In genomic region chr7:102849538-102849937, GRCh38 we compare ENCODE assay signal across 15 cellular contexts.
DNase-seq lines count a peak whose midpoint lies in the region; ATAC-seq, FAIRE-seq and TF ChIP-seq lines count a peak whose summit lies in the region.
"Had no signal": no experiment of that assay in that cellular context is flagged by ENCODE, and none has a peak within 500 bp of the region (broad histone marks: within the 10 kb centered on the region; RNA-seq: fewer than 3 reads in every experiment).

No MANE protein-coding gene starts in this region.

- H3K4me2 ChIP-seq in GM23248 (ENCODE audit: unreplicated experiment), result peak overlapping the region; percentile 15

- peaks cover 12% of the 10 kb centered on the region for H3F3A ChIP-seq in GM23248 (ENCODE audit: insufficient read depth)

- H3K27me3 ChIP-seq in GM23248 (replicated peaks; ENCODE audit: insufficient read depth), result no peaks in the 10 kb centered on the region
- no peaks in the 10 kb centered on the region for H3K27me3 ChIP-seq in vagina

- no peak overlapping the region for H2AFZ ChIP-seq in GM23248

- H3K36me3 ChIP-seq in GM23248 (ENCODE audit: low read depth), result no peaks in the 10 kb centered on the region
- H3K36me3 ChIP-seq in vagina, result no peaks in the 10 kb centered on the region
- H3K36me3 ChIP-seq in kidney (ENCODE audit: control insufficient read depth in 1 of 2, insufficient read depth in 2 of 2, low read length in 2 of 2), result no peaks in the 10 kb centered on the region

- no peaks in the 10 kb centered on the region for H3K9me3 ChIP-seq in GM23248 (ENCODE audit: low read depth)
- no peaks in the 10 kb centered on the region for H3K9me3 ChIP-seq in vagina
- no peaks in the 10 kb centered on the region for H3K9me3 ChIP-seq in kidney (ENCODE audit: control insufficient read depth in 1 of 2, low read length in 2 of 2)

- H3K4me1 ChIP-seq in GM23248 (ENCODE audit: insufficient read depth) (peaks cover 13% of the 10 kb centered on the region), vagina (peaks cover 5% of the 10 kb centered on the region), kidney (ENCODE audit: control insufficient read depth in 1 of 2, insufficient read depth in 1 of 2, low read depth in 1 of 2, low read length in 2 of 2) (no peaks in the 10 kb centered on the region)

- 21 to 24% methylated on average over 3 of the region's 3 CpGs for WGBS in GM23248 (ENCODE audit: low coverage in 1 of 2, low lambda C conversion rate in 2 of 2, missing lambda C conversion rate in 2 of 2), 2 experiments

- H3K9ac ChIP-seq in GM23248, result peak overlapping the region; percentile 19; the same call in 1 of the 2 replicates
- H3K9ac ChIP-seq in kidney (ENCODE audit: low read length in 2 of 2), result no peak overlapping the region

- no peaks in the 10 kb centered on the region for H3K79me2 ChIP-seq in GM23248 (ENCODE audit: insufficient read depth)

- no peak for FAIRE-seq in kidney (lab: Jason Lieb, UNC)
- FAIRE-seq: H1 had no signal

- no peak for TF ChIP-seq POLR2A in vagina (IDR thresholded peaks at IDR 0.05)

- H3K9me2 ChIP-seq in GM23248 (ENCODE audit: insufficient read depth), result no peaks in the 10 kb centered on the region

- DNase-seq in GM23248 (peak; percentile 27), fibroblast of the aortic adventitia (ENCODE audit: low read depth) (peak; percentile 22), vagina (ENCODE audit: extremely low spot score in 2 of 2) (no peak), kidney (no peak)
- no peak for DNase-seq in stimulated activated CD4-positive, alpha-beta T cell treated with anti-CD3 and anti-CD28 coated beads, Interleukin-12 subunit alpha, Interleukin-12 subunit beta, amount 100 ng/mL, for 4 hours
- DNase-seq: ACHN; C1 segment of cervical spinal cord; Calu3; CD4-positive, alpha-beta T cell; DMS 273 treated with DMSO at 0.1 percent for 48 hours; HCEC 1CT had no signal

- no peaks in the 10 kb centered on the region for H4K20me1 ChIP-seq in GM23248 (ENCODE audit: insufficient read depth)

- ATAC-seq in SK-N-SH treated with all-trans-retinoic acid at 6 μM for 48 hours (peak; percentile 39), GM19035 (IDR thresholded peaks at IDR 0.05; ENCODE audit: unreplicated experiment) (no peak)

- TF ChIP-seq CTCF in fibroblast of the aortic adventitia (IDR thresholded peaks at IDR 0.05; ENCODE audit: insufficient read depth, low read length), result no peak
- no peak for TF ChIP-seq CTCF in vagina (IDR thresholded peaks at IDR 0.05)
- TF ChIP-seq CTCF in kidney (IDR thresholded peaks at IDR 0.05; ENCODE audit: borderline replicate concordance, extremely low read depth, insufficient read depth), result no peak

- intact Hi-C loops in vagina (cut with DNase I) (no loop called here), kidney (cut with DNase I) (no loop called here)

- H3K4me3 ChIP-seq in GM23248 (no peak overlapping the region), fibroblast of the aortic adventitia (ENCODE audit: low read depth, low read length) (no peak overlapping the region), vagina (no peak overlapping the region), kidney (ENCODE audit: low read length in 2 of 2) (no peak overlapping the region)

- in situ Hi-C loops in GM23248 (cut with MboI), result no loop called here

- 0 out of 2 replicates have a peak overlapping the region, but pooled peaks have one; percentile 26 for H3K27ac ChIP-seq in GM23248
- peak overlapping the region; percentile 51 for H3K27ac ChIP-seq in vagina
- no peak overlapping the region for H3K27ac ChIP-seq in kidney (ENCODE audit: low read depth in 2 of 2, low read length in 2 of 2)
- H3K27ac ChIP-seq: HL-60 had no signal

TF ChIP-seq in SK-N-SH treated with all-trans-retinoic acid at 6 μM for 48 hours, 23 proteins besides CTCF, POLR2A, EP300 and RAD21:
- no peak for TF ChIP-seq ZC3H10 (CRISPR knock-in tag; IDR thresholded peaks at IDR 0.05)
- TF ChIP-seq CREB5 (CRISPR knock-in tag; IDR thresholded peaks at IDR 0.05; ENCODE audit: low read depth), result no peak
- no peak for TF ChIP-seq CSRNP3 (CRISPR knock-in tag; IDR thresholded peaks at IDR 0.05)
- no peak for TF ChIP-seq ISL1 (CRISPR knock-in tag; IDR thresholded peaks at IDR 0.05)
- no peak for TF ChIP-seq PPARA (CRISPR knock-in tag; IDR thresholded peaks at IDR 0.05; ENCODE audit: borderline replicate concordance)
- TF ChIP-seq SNAI2 (CRISPR knock-in tag; IDR thresholded peaks at IDR 0.05), result no peak
- no peak for TF ChIP-seq POU6F1 (CRISPR knock-in tag; IDR thresholded peaks at IDR 0.05; ENCODE audit: borderline replicate concordance, low read depth)
- TF ChIP-seq GLIS3 (CRISPR knock-in tag; IDR thresholded peaks at IDR 0.05), result no peak
- TF ChIP-seq TCF4 (CRISPR knock-in tag; IDR thresholded peaks at IDR 0.05; ENCODE audit: borderline replicate concordance), result no peak
- no peak for TF ChIP-seq ZNF70 (CRISPR knock-in tag; IDR thresholded peaks at IDR 0.05)
- TF ChIP-seq ESRRG (CRISPR knock-in tag; IDR thresholded peaks at IDR 0.05), result no peak
- TF ChIP-seq OSR1 (CRISPR knock-in tag; IDR thresholded peaks at IDR 0.05), result no peak
TF ChIP-seq in SK-N-SH treated with all-trans-retinoic acid at 6 μM for 48 hours: peak in this region for 0.

Comparison
In these comparisons a context has a peak if more than half of its experiments do, and no peak if none do; other contexts are left out.
1. DNase-seq: peak in GM23248 (single experiment) and fibroblast of the aortic adventitia (single experiment); none in vagina (0 of 2), stimulated activated CD4-positive, alpha-beta T cell treated with anti-CD3 and anti-CD28 coated beads, Interleukin-12 subunit alpha, Interleukin-12 subunit beta, amount 100 ng/mL, for 4 hours (single experiment) and kidney (single experiment).
2. H3K27ac ChIP-seq: peak in GM23248 (single experiment) and vagina (single experiment); none in kidney (0 of 2).